ENCODE assay signal across 1 cellular context in genomic region chr20:25738198-25738597, GRCh38.
TF ChIP-seq lines count a peak whose summit lies in the region.

No MANE protein-coding gene starts in this region.

TF ChIP-seq in SK-N-SH treated with all-trans-retinoic acid at 6 μM for 48 hours, 23 proteins besides CTCF, POLR2A, EP300 and RAD21 (continued from another document):
- TF ChIP-seq CREB5 (CRISPR knock-in tag; IDR thresholded peaks at IDR 0.05; ENCODE audit: low read depth) (no peak), CSDC2 (CRISPR knock-in tag; IDR thresholded peaks at IDR 0.05) (no peak), ISL1 (CRISPR knock-in tag; IDR thresholded peaks at IDR 0.05) (no peak), CSRNP3 (CRISPR knock-in tag; IDR thresholded peaks at IDR 0.05) (no peak), ESRRG (CRISPR knock-in tag; IDR thresholded peaks at IDR 0.05) (no peak), ZNF70 (CRISPR knock-in tag; IDR thresholded peaks at IDR 0.05) (no peak), TCF4 (CRISPR knock-in tag; IDR thresholded peaks at IDR 0.05; ENCODE audit: borderline replicate concordance) (no peak), GLIS3 (CRISPR knock-in tag; IDR thresholded peaks at IDR 0.05) (no peak), SNAI2 (CRISPR knock-in tag; IDR thresholded peaks at IDR 0.05) (no peak), RARB (CRISPR knock-in tag; IDR thresholded peaks at IDR 0.05) (no peak), TSHZ2 (CRISPR knock-in tag; IDR thresholded peaks at IDR 0.05) (no peak)
TF ChIP-seq in SK-N-SH treated with all-trans-retinoic acid at 6 μM for 48 hours: peak in this region for 0.
